Comparison of ENCODE assay signal across 23 cellular contexts in the genomic region with DNA sequence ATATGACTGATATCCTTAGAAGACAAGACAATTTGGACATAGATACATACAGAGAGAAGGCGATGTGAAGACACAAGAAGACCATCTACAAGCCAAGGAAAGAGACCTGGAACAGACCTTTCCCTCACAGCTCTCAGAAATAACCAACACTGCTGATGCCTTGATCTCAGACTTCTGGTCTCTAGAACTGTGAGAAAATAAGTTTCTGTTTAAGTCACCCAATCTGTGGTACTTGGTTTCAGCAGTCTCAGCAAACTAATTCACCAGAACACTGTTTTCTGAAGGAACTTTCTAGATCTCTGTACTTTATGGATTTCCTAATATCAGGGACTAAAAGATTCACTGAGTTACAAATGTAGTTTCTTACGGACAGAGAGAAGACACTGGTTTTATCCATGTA. TPM values are rescaled to one million over a fixed set of nuclear protein-coding genes. Genes with fewer than 3 reads are reported as not detected.
DNase-seq lines count a peak whose midpoint lies in the region; ATAC-seq lines count a peak whose summit lies in the region.
"Had no signal": no experiment of that assay in that cellular context is flagged by ENCODE, and none has a peak within 500 bp of the region (broad histone marks: within the 10 kb centered on the region; RNA-seq: fewer than 3 reads in every experiment).

No MANE protein-coding gene starts in this region.

- ATAC-seq in activated naive CD4-positive, alpha-beta T cell treated with anti-CD3 and anti-CD28 coated beads, Interleukin-2, amount 50 U/mL, for 72 hours, result peak; percentile 55 to 78
- ATAC-seq in GM21786 (IDR thresholded peaks at IDR 0.05; ENCODE audit: unreplicated experiment) (peak; percentile 63), HG03432 (IDR thresholded peaks at IDR 0.05; ENCODE audit: unreplicated experiment) (peak; percentile 64), GM18868 (IDR thresholded peaks at IDR 0.05; ENCODE audit: unreplicated experiment) (no peak)
- ATAC-seq: GM23338, HepG2, left lobe of liver had no signal

- H3K9me3 Mint-ChIP-seq in activated naive CD4-positive, alpha-beta T cell treated with anti-CD3 and anti-CD28 coated beads, Interleukin-2, amount 50 U/mL, for 72 hours, result peaks cover 17 to 21% of the 10 kb centered on the region in 2 donors

- H3K36me3 Mint-ChIP-seq in activated naive CD4-positive, alpha-beta T cell treated with anti-CD3 and anti-CD28 coated beads, Interleukin-2, amount 50 U/mL, for 72 hours, result peaks cover 10 to 32% of the 10 kb centered on the region in 2 donors
- H3K36me3 Mint-ChIP-seq: neural progenitor cell had no signal

- DNase-seq in activated naive CD4-positive, alpha-beta T cell treated with anti-CD3 and anti-CD28 coated beads, Interleukin-2, amount 50 U/mL, for 72 hours (ENCODE audit: low spot score in 2 of 2), result no peak
- no peak for DNase-seq in activated naive CD4-positive, alpha-beta T cell (lab: John Stamatoyannopoulos, UW)
- DNase-seq in NAMALWA (ENCODE audit: low spot score) (no peak), Ammon's horn (ENCODE audit: low spot score) (no peak)
- DNase-seq: ACHN; activated T-cell treated with anti-CD3 and anti-CD28 coated beads, Interleukin-2, amount 50 U/mL, for 48 hours; anterior cingulate cortex; DMS53; effector CD4-positive, alpha-beta T cell; Kasumi-1; NCI-H446 treated with DMSO at 0.1 percent for 48 hours; stimulated activated CD4-positive, alpha-beta T cell treated with anti-CD3 and anti-CD28 coated beads, Interleukin-1b, Interleukin-23, amount 100 ng/mL, for 48 hours; T-helper 1 cell; transverse colon had no signal

- peak overlapping the region in 1 of 2 donors; percentile 28 for H3K27ac Mint-ChIP-seq in activated naive CD4-positive, alpha-beta T cell treated with anti-CD3 and anti-CD28 coated beads, Interleukin-2, amount 50 U/mL, for 72 hours
- H3K27ac Mint-ChIP-seq: activated naive CD8-positive, alpha-beta T cell; GM23338; memory B cell; neural progenitor cell had no signal

RNA-seq across cellular contexts. Expression of a gene that starts 58.8 kb away (rescaled TPM):
- 10 to 100 TPM; 45.2 to 63.9 TPM for total RNA-seq in activated naive CD4-positive, alpha-beta T cell treated with anti-CD3 and anti-CD28 coated beads, Interleukin-2, amount 50 U/mL, for 72 hours
